ENCODE assay signal across 12 cellular contexts in the genomic region with DNA sequence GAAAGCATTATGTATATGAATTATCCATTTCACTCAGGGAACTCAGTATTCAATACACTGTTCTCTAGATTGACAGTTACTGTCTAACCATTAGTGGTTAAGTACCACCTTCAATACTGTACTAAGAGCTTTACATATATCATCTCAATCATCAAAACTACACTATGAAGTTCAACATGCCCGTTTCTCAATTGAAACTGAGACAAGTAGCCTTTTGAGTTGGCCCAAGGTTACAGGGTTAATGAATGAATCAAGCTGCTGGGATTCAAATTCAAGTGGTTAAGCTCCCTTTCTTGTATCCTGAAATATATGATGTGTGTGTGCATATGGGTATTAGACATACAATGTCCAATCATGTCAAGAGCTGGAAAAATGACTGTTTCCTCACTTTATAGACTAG.
DNase-seq lines count a peak whose midpoint lies in the region; ATAC-seq lines count a peak whose summit lies in the region.
"Had no signal": no experiment of that assay in that cellular context is flagged by ENCODE, and none has a peak within 500 bp of the region (broad histone marks: within the 10 kb centered on the region; RNA-seq: fewer than 3 reads in every experiment).

No MANE protein-coding gene starts in this region.

- H3K4me1 Mint-ChIP-seq in activated naive CD8-positive, alpha-beta T cell treated with anti-CD3 and anti-CD28 coated beads, Interleukin-2, amount 50 U/mL, for 24 hours, result peaks cover 50% of the 10 kb centered on the region

- no peak overlapping the region for H3K27ac ChIP-seq in caudate nucleus (ENCODE audit: low read depth, low read length)
- H3K27ac ChIP-seq: colonic mucosa, SJCRH30 had no signal

- H3K27ac Mint-ChIP-seq in activated naive CD8-positive, alpha-beta T cell treated with anti-CD3 and anti-CD28 coated beads, Interleukin-2, amount 50 U/mL, for 24 hours, result no peak overlapping the region

- no peak overlapping the region for H3K4me3 Mint-ChIP-seq in activated naive CD8-positive, alpha-beta T cell treated with anti-CD3 and anti-CD28 coated beads, Interleukin-2, amount 50 U/mL, for 24 hours

- H3K27me3 Mint-ChIP-seq in activated naive CD8-positive, alpha-beta T cell treated with anti-CD3 and anti-CD28 coated beads, Interleukin-2, amount 50 U/mL, for 24 hours, result no peaks in the 10 kb centered on the region

- peak; percentile 71 for ATAC-seq in GM18498 (IDR thresholded peaks at IDR 0.05; ENCODE audit: unreplicated experiment)
- ATAC-seq in GM19395 (IDR thresholded peaks at IDR 0.05; ENCODE audit: unreplicated experiment), result peak; percentile 80
- peak; percentile 54 for ATAC-seq in HG03064 (IDR thresholded peaks at IDR 0.05; ENCODE audit: low read depth, unreplicated experiment)
- ATAC-seq in activated naive CD8-positive, alpha-beta T cell treated with anti-CD3 and anti-CD28 coated beads, Interleukin-2, amount 50 U/mL, for 24 hours, result peak; percentile 25
- ATAC-seq in GM18502 (IDR thresholded peaks at IDR 0.05; ENCODE audit: poor library complexity, unreplicated experiment), result no peak

- H3K36me3 Mint-ChIP-seq in activated naive CD8-positive, alpha-beta T cell treated with anti-CD3 and anti-CD28 coated beads, Interleukin-2, amount 50 U/mL, for 24 hours (ENCODE audit: low read depth), result peaks cover 60% of the 10 kb centered on the region

- peaks cover 7% of the 10 kb centered on the region for H3K9me3 Mint-ChIP-seq in activated naive CD8-positive, alpha-beta T cell treated with anti-CD3 and anti-CD28 coated beads, Interleukin-2, amount 50 U/mL, for 24 hours

- no peak for DNase-seq in activated naive CD8-positive, alpha-beta T cell treated with anti-CD3 and anti-CD28 coated beads, Interleukin-2, amount 50 U/mL, for 24 hours
- DNase-seq in hepatic stellate cell (ENCODE audit: low spot score), result no peak
- DNase-seq in amniotic stem cell (lab: John Stamatoyannopoulos, UW), result no peak
- no peak for DNase-seq in caudate nucleus (lab: John Stamatoyannopoulos, UW)
- DNase-seq: C1 segment of cervical spinal cord, colonic mucosa, NCI-H69, SJCRH30 had no signal
